29 cellular contexts compared by ENCODE assay signal in genomic region chr10:45339896-45340295, GRCh38. TPM values are rescaled to one million over a fixed set of nuclear protein-coding genes. Genes with fewer than 3 reads are reported as not detected.
"Had no signal": no experiment of that assay in that cellular context is flagged by ENCODE, and none has a peak within 500 bp of the region (broad histone marks: within the 10 kb centered on the region; RNA-seq: fewer than 3 reads in every experiment).

No MANE protein-coding gene starts in this region.

- ATAC-seq: stimulated activated effector memory CD8-positive, alpha-beta T cell treated with anti-CD3 and anti-CD28 coated beads, Interleukin-12 subunit alpha, Interleukin-12 subunit beta, amount 100 ng/mL, for 72 hours; stimulated activated memory B cell treated with anti-CD40 and anti-IgM and Interleukin-4, amounts not matched to agents 10 μg/mL and 1 μg/mL and 100 μg/mL, for 72 hours; stimulated activated naive B cell treated with anti-CD40 and anti-IgM and Interleukin-4, amounts not matched to agents 10 μg/mL and 1 μg/mL and 100 μg/mL, for 72 hours; stimulated activated naive CD8-positive, alpha-beta T cell treated with anti-CD3 and anti-CD28 coated beads, Interleukin-15, amount 100 ng/mL, for 72 hours; stimulated activated naive CD8-positive, alpha-beta T cell treated with anti-CD3 and anti-CD28 coated beads, Interleukin-15, Interleukin-2, amounts not matched to agents 100 U/mL and 50 U/mL, for 24 hours; upper lobe of right lung had no signal

- H3K36me3 ChIP-seq: stomach, suprapubic skin, thoracic aorta, thyroid gland, tibial artery, tibial nerve, transverse colon, upper lobe of left lung, upper lobe of right lung, uterus, vagina had no signal

- H3K4me1 ChIP-seq: stomach, suprapubic skin, testis, thyroid gland, tibial artery, tibial nerve, transverse colon, upper lobe of left lung, upper lobe of right lung, uterus, vagina had no signal

- FAIRE-seq: urothelium cell line had no signal

- H3K9me3 ChIP-seq: suprapubic skin, testis, thoracic aorta, thyroid gland, transverse colon, upper lobe of right lung, uterus, vagina had no signal

- H3K4me3 ChIP-seq: stomach, suprapubic skin, testis, thoracic aorta, thyroid gland, tibial artery, tibial nerve, transverse colon, upper lobe of left lung, upper lobe of right lung, uterus, vagina had no signal

- H3K27me3 ChIP-seq: stomach, suprapubic skin, testis, thyroid gland, tibial artery, tibial nerve, transverse colon, upper lobe of left lung, upper lobe of right lung, uterus, vagina had no signal

- DNase-seq: stimulated activated CD4-positive, alpha-beta T cell treated with anti-CD3 and anti-CD28 coated beads, Interleukin-2, amount 100 ng/mL, for 48 hours; stimulated activated CD4-positive, alpha-beta T cell treated with anti-CD3 and anti-CD28 coated beads, Interleukin-4, amount 100 ng/mL, for 1 hour; stimulated activated CD4-positive, alpha-beta T cell treated with anti-CD3 and anti-CD28 coated beads, Interleukin-4, amount 100 ng/mL, for 24 hours; stimulated activated CD4-positive, alpha-beta T cell treated with anti-CD3 and anti-CD28 coated beads, Interleukin-4, amount 100 ng/mL, for 4 hours; stimulated activated CD8-positive, alpha-beta memory T cell treated with anti-CD3 and anti-CD28 coated beads, Interleukin-4, amount 100 ng/mL, for 48 hours; stimulated activated naive B cell treated with anti-CD40 and anti-IgM and Interleukin-4, amounts not matched to agents 10 μg/mL and 1 μg/mL and 100 μg/mL, for 72 hours; stimulated activated naive CD4-positive, alpha-beta T cell; stimulated activated naive CD4-positive, alpha-beta T cell treated with Interleukin-2 at 50 U/mL for 16 hours; stimulated activated naive CD8-positive, alpha-beta T cell treated with anti-CD3 and anti-CD28 coated beads, Interleukin-15, amount 100 ng/mL, for 72 hours; stimulated activated naive CD8-positive, alpha-beta T cell treated with anti-CD3 and anti-CD28 coated beads, Interleukin-15, Interleukin-2, amounts not matched to agents 100 U/mL and 50 U/mL, for 24 hours; stomach; substantia nigra; testis; thyroid gland; tibial artery; transverse colon; trophoblast cell; upper lobe of left lung; upper lobe of right lung; uterus had no signal

- H3K27ac ChIP-seq: stomach, suprapubic skin, testis, thoracic aorta, thyroid gland, tibial artery, tibial nerve, transverse colon, upper lobe of left lung, upper lobe of right lung, uterus, vagina had no signal

RNA-seq across cellular contexts. Expression of gene OR13A1, which starts 24.5 kb away (rescaled TPM):
- total RNA-seq: stomach, subcutaneous adipose tissue, suprapubic skin, temporal lobe, thyroid gland, tibial nerve, upper lobe of right lung, vagina had no signal
